ENCODE assay signal across 8 cellular contexts in genomic region chrX:48003758-48004457, GRCh38. TPM values are rescaled to one million over a fixed set of nuclear protein-coding genes. Genes with fewer than 3 reads are reported as not detected.
DNase-seq lines count a peak whose midpoint lies in the region; ATAC-seq, FAIRE-seq and TF ChIP-seq lines count a peak whose summit lies in the region.

Gene ZNF182, minus strand, starts transcription at chrX:48003989. Its CDS starts 1,380 bp downstream, at chrX:48002609.

- H3K4me1 ChIP-seq in OCI-LY3 (ENCODE audit: low read length) = peaks cover 5% of the 10 kb centered on the region
- H3K4me1 ChIP-seq in mononuclear cell (ENCODE audit: insufficient read depth, low read length) = peaks cover 8% of the 10 kb centered on the region

- no peaks in the 10 kb centered on the region for H4K20me1 ChIP-seq in OCI-LY3 (ENCODE audit: insufficient read depth, low read length)

- H3K4me3 ChIP-seq in OCI-LY3 (ENCODE audit: low read length) (peak within 1 kb of the TSS; percentile 99), mononuclear cell (ENCODE audit: low read length) (peak within 1 kb of the TSS; percentile 66)

- ATAC-seq in GM21515 (IDR thresholded peaks at IDR 0.05; ENCODE audit: unreplicated experiment) = peak; percentile 92

- peaks cover 26% of the 10 kb centered on the region for H3K36me3 ChIP-seq in OCI-LY3 (replicated peaks; ENCODE audit: low read depth, low read length)

- TF ChIP-seq CTCF in D721Med (IDR thresholded peaks at IDR 0.05; ENCODE audit: insufficient read depth, missing control alignments) = no peak
- no peak for TF ChIP-seq CTCF in OCI-LY3 (IDR thresholded peaks at IDR 0.05; ENCODE audit: low read depth, low read length)

- H3K27me3 ChIP-seq in OCI-LY3 (ENCODE audit: low read depth, low read length) = no peaks in the 10 kb centered on the region
- H3K27me3 ChIP-seq in mononuclear cell (ENCODE audit: insufficient read depth, low read length) = no peaks in the 10 kb centered on the region

- DNase-seq in D721Med (ENCODE audit: insufficient read length, low spot score) (peak; percentile 47), HuH-7.5 (ENCODE audit: low spot score) (peak; percentile 74), activated T-cell treated with anti-CD3 and anti-CD28 coated beads for 24 hours (ENCODE audit: low read depth) (peak; percentile 85), epidermal melanocyte (ENCODE audit: insufficient read length, low spot score) (peak; percentile 80)
- peak; percentile 79 to 84 for DNase-seq in stimulated activated CD8-positive, alpha-beta memory T cell treated with anti-CD3 and anti-CD28 coated beads, Interleukin-2, amount 100 ng/mL, for 1 hour (ENCODE audit: low read depth in 2 of 2)

- peak within 1 kb of the TSS; percentile 96 for H3K9ac ChIP-seq in OCI-LY3 (ENCODE audit: low read length)

- peak within 1 kb of the TSS; percentile 83 for H3K4me2 ChIP-seq in OCI-LY3 (ENCODE audit: low read length)

- peak within 1 kb of the TSS; percentile 66; the same call in 1 of the 2 replicates for H2AFZ ChIP-seq in OCI-LY3 (ENCODE audit: low read depth, low read length)

- FAIRE-seq in D721Med (lab: Jason Lieb, UNC) = no peak

- peaks cover 32% of the 10 kb centered on the region for H3K79me2 ChIP-seq in OCI-LY3 (ENCODE audit: low read length)

- H3K9me3 ChIP-seq in OCI-LY3 (ENCODE audit: insufficient read depth, low read length) (no peaks in the 10 kb centered on the region), mononuclear cell (ENCODE audit: low read depth, low read length) (no peaks in the 10 kb centered on the region)

- H3K27ac ChIP-seq in OCI-LY3 (ENCODE audit: low read length) = peak within 1 kb of the TSS; percentile 75

RNA-seq across cellular contexts. Expression of gene ZNF182, which starts in this region (rescaled TPM):
- 4.6 TPM for total RNA-seq in mononuclear cell

Comparison
In these comparisons a context has a peak if more than half of its experiments do, and no peak if none do; other contexts are left out.
1. Peak in every context shown above with its lines: DNase-seq, ATAC-seq, H3K4me3 ChIP-seq and H3K27ac ChIP-seq.